24 cellular contexts compared by ENCODE assay signal in the genomic region with DNA sequence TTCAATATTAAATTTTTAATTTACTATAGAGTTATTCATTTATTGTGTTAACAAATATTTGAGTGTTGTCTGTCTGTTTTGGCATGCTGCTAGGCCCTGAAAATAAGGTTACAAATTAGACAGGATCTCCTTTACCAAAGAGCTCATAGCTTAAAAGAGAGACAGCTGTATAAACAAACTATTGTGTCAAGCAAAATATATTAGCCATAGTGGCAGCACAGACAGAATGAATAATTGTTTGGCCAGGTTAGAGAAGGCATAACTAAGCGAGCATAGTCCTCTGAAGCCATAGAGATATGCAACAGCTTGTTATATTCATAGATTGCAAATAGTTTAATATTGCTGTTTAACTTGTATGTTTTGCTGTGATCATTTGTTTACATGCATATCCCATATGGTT.
DNase-seq lines count a peak whose midpoint lies in the region; ATAC-seq and TF ChIP-seq lines count a peak whose summit lies in the region.
"Had no signal": no experiment of that assay in that cellular context is flagged by ENCODE, and none has a peak within 500 bp of the region (broad histone marks: within the 10 kb centered on the region; RNA-seq: fewer than 3 reads in every experiment).

No MANE protein-coding gene starts in this region.

- no peaks in the 10 kb centered on the region for H3K36me3 Mint-ChIP-seq in glutamatergic neuron (ENCODE audit: unreplicated experiment)

- H3K27me3 ChIP-seq in right atrium auricular region (no peaks in the 10 kb centered on the region), gastroesophageal sphincter (no peaks in the 10 kb centered on the region)
- H3K27me3 ChIP-seq: BLaER1 treated with 17β-estradiol and CSF1 and Interleukin-3, amounts not matched to agents 10 nM and 100 nM had no signal

- no peak overlapping the region for H3K4me3 Mint-ChIP-seq in glutamatergic neuron (ENCODE audit: unreplicated experiment)
- H3K4me3 Mint-ChIP-seq: memory B cell; naive thymus-derived CD8-positive, alpha-beta T cell had no signal

- H3K9me3 Mint-ChIP-seq in glutamatergic neuron (ENCODE audit: unreplicated experiment) = no peaks in the 10 kb centered on the region
- H3K9me3 Mint-ChIP-seq: memory B cell; naive thymus-derived CD8-positive, alpha-beta T cell had no signal

- no peaks in the 10 kb centered on the region for H3K4me1 Mint-ChIP-seq in glutamatergic neuron (ENCODE audit: low read depth, unreplicated experiment)

- TF ChIP-seq EP300 in gastroesophageal sphincter (IDR thresholded peaks at IDR 0.05) = no peak

- H3K4me1 ChIP-seq in right atrium auricular region (no peaks in the 10 kb centered on the region), gastroesophageal sphincter (peaks cover 0 to 18% (median 4%) of the 10 kb centered on the region in 3 donors)
- H3K4me1 ChIP-seq: BLaER1 treated with 17β-estradiol and CSF1 and Interleukin-3, amounts not matched to agents 10 nM and 100 nM; prostate gland had no signal

- H3K27ac ChIP-seq in right atrium auricular region (no peak overlapping the region), gastroesophageal sphincter (no peak overlapping the region)
- H3K27ac ChIP-seq: BLaER1 treated with 17β-estradiol and CSF1 and Interleukin-3, amounts not matched to agents 10 nM and 100 nM; prostate gland had no signal

- 69 to 85% methylated on average over 1 of the region's 1 CpG for WGBS in gastroesophageal sphincter (ENCODE audit: low coverage in 1 of 2), 2 donors

- ATAC-seq in HG02763 (IDR thresholded peaks at IDR 0.05; ENCODE audit: unreplicated experiment) (no peak), gastroesophageal sphincter (no peak)
- ATAC-seq: HepG2; naive thymus-derived CD8-positive, alpha-beta T cell had no signal

- no peak overlapping the region for H3K27ac Mint-ChIP-seq in glutamatergic neuron (ENCODE audit: unreplicated experiment)
- H3K27ac Mint-ChIP-seq: memory B cell had no signal

- H3K4me3 ChIP-seq in astrocyte of the spinal cord (ENCODE audit: low read depth, low read length) (no peak overlapping the region), right atrium auricular region (no peak overlapping the region), gastroesophageal sphincter (no peak overlapping the region)
- H3K4me3 ChIP-seq: BLaER1 treated with 17β-estradiol and CSF1 and Interleukin-3, amounts not matched to agents 10 nM and 100 nM; prostate gland had no signal

- H3K9me3 ChIP-seq in right atrium auricular region (no peaks in the 10 kb centered on the region), gastroesophageal sphincter (no peaks in the 10 kb centered on the region)
- H3K9me3 ChIP-seq: BLaER1 treated with 17β-estradiol and CSF1 and Interleukin-3, amounts not matched to agents 10 nM and 100 nM; prostate gland had no signal

- TF ChIP-seq POLR2A in gastroesophageal sphincter (IDR thresholded peaks at IDR 0.05) = no peak

- H3K36me3 ChIP-seq in right atrium auricular region (peaks cover 36% of the 10 kb centered on the region), gastroesophageal sphincter (peaks cover 0 to 73% of the 10 kb centered on the region in 2 donors)
- H3K36me3 ChIP-seq: prostate gland had no signal

- H3K27me3 Mint-ChIP-seq in glutamatergic neuron (ENCODE audit: unreplicated experiment) = no peaks in the 10 kb centered on the region
- H3K27me3 Mint-ChIP-seq: memory B cell; naive thymus-derived CD8-positive, alpha-beta T cell had no signal

- in situ Hi-C loops in astrocyte of the spinal cord (cut with HindIII; ENCODE audit: low sequenced_read_pairs) = no loop called here

- DNase-seq in COLO668 (lab: John Stamatoyannopoulos, UW; ENCODE audit: unreplicated experiment) (peak; percentile 30), NCI-H2029 (lab: John Stamatoyannopoulos, UW) (peak; percentile 67), astrocyte of the spinal cord (ENCODE audit: low read depth, low spot score) (peak; percentile 21), left kidney (ENCODE audit: low read depth, low spot score) (peak; percentile 25), right atrium auricular region (ENCODE audit: low spot score) (no peak), glutamatergic neuron (no peak)
- DNase-seq: activated CD4-positive, alpha-beta T cell treated with anti-CD3 and anti-CD28 coated beads, Interleukin-2, amount 50 U/mL, for 4 hours; activated gamma-delta T cell treated with Interleukin-2 at 50 U/mL for 16 hours; amygdala; cerebellar nuclear complex; hippocampal formation; islet precursor cell; naive thymus-derived CD8-positive, alpha-beta T cell; NCI-H1694 treated with DMSO at 0.1 percent for 48 hours; OCI-M1; SIG-M5; small intestine; T-helper 1 cell had no signal

- TF ChIP-seq CTCF in astrocyte of the spinal cord (IDR thresholded peaks at IDR 0.05; ENCODE audit: low read depth, low read length) (no peak), right atrium auricular region (IDR thresholded peaks at IDR 0.05) (no peak), glutamatergic neuron (IDR thresholded peaks at IDR 0.05; ENCODE audit: partially characterized antibody, unreplicated experiment) (no peak), gastroesophageal sphincter (IDR thresholded peaks at IDR 0.05) (no peak)

Comparison
In these comparisons a context has a peak if more than half of its experiments do, and no peak if none do; other contexts are left out.
1. DNase-seq: peak in COLO668 (single experiment), NCI-H2029 (single experiment), astrocyte of the spinal cord (single experiment) and left kidney (single experiment); none in right atrium auricular region (single experiment) and glutamatergic neuron (single experiment).